In genomic region chr7:152025077-152025936, GRCh38 we compare ENCODE assay signal across 1 cellular context.
TF ChIP-seq lines count a peak whose summit lies in the region.

GALNT11 (plus strand) TSS chr7:152025674; CDS start chr7:152094228, 68,554 bp downstream.

TF ChIP-seq in K562, 482 proteins besides CTCF, POLR2A, EP300 and RAD21 (continued from another document and continues in another):
- TF ChIP-seq RBM22 (IDR thresholded peaks at IDR 0.05; ENCODE audit: low read depth, low read length, poor library complexity, severe bottlenecking) (no peak), ZNF41 (CRISPR knock-in tag; conservative IDR thresholded peaks at IDR 0.05) (no peak), HES1 (IDR thresholded peaks at IDR 0.05; ENCODE audit: low read depth) (no peak), THRA (IDR thresholded peaks at IDR 0.05) (no peak), TCFL5 (CRISPR knock-in tag; conservative IDR thresholded peaks at IDR 0.05) (no peak), BCLAF1 (IDR thresholded peaks at IDR 0.05; ENCODE audit: borderline replicate concordance in 1 of 2, control insufficient read depth in 1 of 2, low read depth in 2 of 2, low read length in 1 of 2) (no peak), NR3C1 (CRISPR knock-in tag; IDR thresholded peaks at IDR 0.05) (no peak), ZBTB34 (CRISPR knock-in tag; IDR thresholded peaks at IDR 0.05) (no peak), GATAD2B (IDR thresholded peaks at IDR 0.05; ENCODE audit: borderline replicate concordance) (peak; percentile 95; the same call in 1 of the 2 replicates), ATF7 (IDR thresholded peaks at IDR 0.05) (peak; percentile 98), E2F3 (CRISPR knock-in tag; IDR thresholded peaks at IDR 0.05) (no peak), C11orf30 (IDR thresholded peaks at IDR 0.05; ENCODE audit: low read depth) (no peak), ZNF518B (CRISPR knock-in tag; IDR thresholded peaks at IDR 0.05) (no peak), EGR1 (conservative IDR thresholded peaks at IDR 0.05) (peak; percentile 55), HCFC1 (IDR thresholded peaks at IDR 0.05; ENCODE audit: low read depth, low read length) (no peak; the same call in 1 of the 2 replicates), ZNF668 (CRISPR knock-in tag; IDR thresholded peaks at IDR 0.05) (no peak), SMAD4 (CRISPR knock-in tag; conservative IDR thresholded peaks at IDR 0.05) (peak; percentile 93), ZNF717 (CRISPR knock-in tag; IDR thresholded peaks at IDR 0.05) (no peak), USF1 (CRISPR knock-in tag; IDR thresholded peaks at IDR 0.05) (peak; percentile 56; the same call in 1 of the 2 replicates), NFIC (IDR thresholded peaks at IDR 0.05) (peak; percentile 57; the same call in 1 of the 2 replicates), VEZF1 (CRISPR knock-in tag; IDR thresholded peaks at IDR 0.05) (peak; percentile 55; the same call in 1 of the 2 replicates), TBP (optimal IDR thresholded peaks at IDR 0.05; ENCODE audit: low read depth, low read length) (peak; percentile 79), ATF3 (IDR thresholded peaks at IDR 0.05) (peak; percentile 96), ATF3 (CRISPR knock-in tag; conservative IDR thresholded peaks at IDR 0.05) (peak; percentile 89), TARDBP (IDR thresholded peaks at IDR 0.05) (peak; percentile 93), RNF219 (CRISPR knock-in tag; IDR thresholded peaks at IDR 0.05) (no peak), ZBTB17 (CRISPR knock-in tag; IDR thresholded peaks at IDR 0.05) (no peak), ARID1B (IDR thresholded peaks at IDR 0.05) (peak; percentile 52; the same call in 1 of the 2 replicates), ZNF586 (CRISPR knock-in tag; conservative IDR thresholded peaks at IDR 0.05) (0 out of 2 replicates have a peak, but pooled peaks have one; percentile 8), ZNF57 (CRISPR knock-in tag; IDR thresholded peaks at IDR 0.05) (no peak), REST (CRISPR knock-in tag; IDR thresholded peaks at IDR 0.05; ENCODE audit: low read depth) (no peak; the same call in 1 of the 2 replicates), MLX (CRISPR knock-in tag; conservative IDR thresholded peaks at IDR 0.05) (no peak), ILF3 (IDR thresholded peaks at IDR 0.05; ENCODE audit: borderline replicate concordance) (no peak; the same call in 1 of the 2 replicates), ZNF217 (CRISPR knock-in tag; IDR thresholded peaks at IDR 0.05) (no peak), TCF7L2 (IDR thresholded peaks at IDR 0.05; ENCODE audit: low read depth, low read length) (no peak), ZNF561 (CRISPR knock-in tag; conservative IDR thresholded peaks at IDR 0.05) (no peak), PPARD (CRISPR knock-in tag; IDR thresholded peaks at IDR 0.05) (no peak), KDM5B (IDR thresholded peaks at IDR 0.05; ENCODE audit: insufficient replicate concordance, low read depth, low read length) (peak; percentile 92), PCBP2 (IDR thresholded peaks at IDR 0.05; ENCODE audit: low read depth, low read length, poor library complexity, severe bottlenecking) (no peak)
